Comparison of ENCODE assay signal across 8 cellular contexts in genomic region chr22:46043816-46044717, GRCh38.
DNase-seq lines count a peak whose midpoint lies in the region; ATAC-seq and TF ChIP-seq lines count a peak whose summit lies in the region.

No MANE protein-coding gene starts in this region.

- no peaks in the 10 kb centered on the region for H3K36me3 ChIP-seq in aorta (ENCODE audit: control insufficient read depth in 1 of 2, insufficient read depth in 2 of 2, low read length in 1 of 2)

- no peak for TF ChIP-seq CTCF in epithelial cell of proximal tubule (conservative IDR thresholded peaks at IDR 0.05; ENCODE audit: low read depth, low read length)

- intact Hi-C loops in aorta (cut with DNase I) = no loop called here

- ATAC-seq in aorta (ENCODE audit: low FRiP score) (peak; percentile 20), HG02938 (IDR thresholded peaks at IDR 0.05; ENCODE audit: unreplicated experiment) (no peak), GM21723 (IDR thresholded peaks at IDR 0.05; ENCODE audit: unreplicated experiment) (no peak)

- H3K4me1 ChIP-seq in aorta (ENCODE audit: control insufficient read depth in 1 of 2, insufficient read depth in 2 of 2, low read length in 2 of 2) = no peaks in the 10 kb centered on the region

- DNase-seq in DMS 273 (lab: John Stamatoyannopoulos, UW; ENCODE audit: unreplicated experiment) (peak; percentile 56), DMS 273 treated with DMSO at 0.1 percent for 48 hours (lab: John Stamatoyannopoulos, UW) (no peak), UCSD-AML1 (lab: John Stamatoyannopoulos, UW; ENCODE audit: unreplicated experiment) (peak; percentile 61), epithelial cell of proximal tubule (ENCODE audit: low read depth) (no peak), myocyte (ENCODE audit: low read depth) (peak; percentile 70), aorta (peak in 1 of 2 donors; percentile 63)

- no peaks in the 10 kb centered on the region for H3K9me3 ChIP-seq in aorta (ENCODE audit: control insufficient read depth, low read length)

- H3K27ac ChIP-seq in aorta (ENCODE audit: low read depth in 1 of 2, low read length in 2 of 2) = peak overlapping the region; percentile 77 to 83

- 5 to 8% methylated on average over 38 of the region's 38 CpGs for WGBS in aorta, 2 donors

- no peaks in the 10 kb centered on the region for H3K27me3 ChIP-seq in aorta (ENCODE audit: control insufficient read depth in 1 of 2, insufficient read depth in 2 of 2, low read length in 1 of 2)

- H3K4me3 ChIP-seq in epithelial cell of proximal tubule (ENCODE audit: low read depth, low read length) = peak overlapping the region; percentile 64
- H3K4me3 ChIP-seq in aorta (ENCODE audit: low read length in 2 of 2) = peak overlapping the region; percentile 37 to 73

Comparison
In these comparisons a context has a peak if more than half of its experiments do, and no peak if none do; other contexts are left out.
1. DNase-seq: peak in DMS 273 (single experiment), UCSD-AML1 (single experiment) and myocyte (single experiment); none in DMS 273 treated with DMSO at 0.1 percent for 48 hours (single experiment) and epithelial cell of proximal tubule (single experiment).